1 cellular context compared by ENCODE assay signal in the genomic region with DNA sequence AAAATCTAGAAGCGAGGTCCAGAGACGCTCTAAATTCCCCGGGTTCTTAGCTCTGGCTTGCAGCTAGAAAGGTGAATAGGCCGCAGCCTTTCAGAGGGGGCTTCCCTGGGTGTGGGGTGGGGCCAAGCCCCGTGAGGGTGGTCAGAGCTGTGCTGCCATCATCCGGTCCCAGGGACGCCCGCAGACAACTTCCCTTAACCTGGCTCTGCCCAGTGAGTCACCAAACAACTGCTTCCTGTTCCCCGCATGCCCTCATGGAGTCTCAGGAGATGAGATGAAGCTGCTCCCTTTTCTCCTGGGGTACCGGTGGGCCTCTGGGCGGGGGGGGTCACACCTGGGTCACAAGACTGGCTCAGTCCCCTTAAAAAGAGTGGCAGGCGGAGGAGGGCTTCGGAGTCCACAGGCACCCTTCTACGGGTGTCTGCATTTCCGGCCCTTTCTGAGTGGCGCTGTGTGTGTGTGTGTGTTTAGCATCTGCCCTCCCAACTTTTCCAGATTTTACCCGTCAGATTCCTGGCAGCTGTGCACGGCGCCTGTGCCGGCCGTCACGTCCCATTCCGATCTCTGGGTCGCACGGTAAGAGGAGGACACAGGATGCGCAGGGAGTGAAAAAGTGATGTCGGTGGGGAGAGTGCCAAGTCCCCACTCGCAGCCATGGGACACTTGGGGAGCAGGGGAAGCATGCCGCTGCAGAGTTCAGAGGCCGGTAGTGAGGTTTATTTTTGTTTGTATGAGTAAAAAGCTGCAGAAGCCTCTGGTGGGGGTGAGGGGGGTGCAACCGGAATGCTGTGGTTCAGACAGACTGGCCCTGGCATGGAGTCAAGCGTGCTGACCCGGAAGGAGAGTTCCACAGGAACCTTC.
A peak's percentile ranks its signal among the peaks of the same experiment; 100 is the strongest.
TF ChIP-seq lines count a peak whose summit lies in the region.

No MANE protein-coding gene starts in this region.

TF ChIP-seq in GM12878, 131 proteins besides CTCF, POLR2A, EP300 and RAD21:
- TF ChIP-seq ETV6 (conservative IDR thresholded peaks at IDR 0.05 in 1 of 2, IDR thresholded peaks at IDR 0.05 in 1 of 2; ENCODE audit: borderline replicate concordance in 1 of 2, low read depth in 1 of 2) (peak in 1 of 2 experiments; percentile 21; a peak in 1 of 4 replicates), EGR1 (IDR thresholded peaks at IDR 0.05; ENCODE audit: borderline replicate concordance in 1 of 2, low read depth in 2 of 2, low read length in 2 of 2) (no peak)
TF ChIP-seq in GM12878: peak in this region for 1.
